ENCODE assay signal across 1 cellular context in the genomic region with DNA sequence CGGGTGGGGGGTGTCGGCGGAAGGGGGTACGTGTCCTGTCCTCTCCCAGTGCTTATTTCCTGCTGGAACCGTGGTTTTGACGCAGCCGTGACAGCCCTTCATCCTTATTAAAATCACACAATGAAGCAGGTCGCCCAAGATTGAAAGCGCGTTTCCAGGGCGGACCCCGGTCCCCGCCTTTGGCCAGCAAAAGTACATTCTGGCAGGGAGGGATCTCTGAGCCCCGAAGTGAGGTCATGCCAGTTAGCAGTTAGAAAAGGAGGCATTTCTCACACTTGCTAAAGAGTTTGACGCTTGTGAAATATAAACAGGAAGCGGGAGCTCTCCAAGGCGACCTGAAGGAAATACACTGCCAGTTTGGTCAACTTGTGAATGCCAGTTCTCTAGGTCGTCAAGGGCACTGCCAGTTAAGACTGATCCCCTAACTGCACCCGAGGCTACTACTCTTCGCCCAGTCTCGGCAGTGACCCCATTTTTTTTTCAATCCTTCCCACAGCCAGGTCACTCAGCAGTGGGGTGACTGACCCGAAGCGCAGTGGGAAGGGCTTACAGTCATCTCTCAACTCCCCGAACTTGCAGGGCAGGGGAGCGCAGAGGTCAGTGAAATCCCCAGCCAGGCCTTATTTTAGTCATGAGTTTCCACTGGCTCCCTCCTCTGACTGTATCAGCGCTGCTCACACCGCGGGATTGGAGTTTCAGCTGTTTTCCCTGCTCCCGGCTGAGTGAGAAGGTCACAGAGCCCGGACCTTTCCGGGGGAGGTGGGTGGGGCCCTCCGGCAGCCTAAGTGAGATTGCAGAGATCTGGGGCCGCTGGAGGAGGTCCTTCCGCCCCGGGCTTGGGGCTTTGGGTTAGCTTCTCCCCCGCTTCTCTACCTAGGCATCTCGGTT.
A peak's percentile ranks its signal among the peaks of the same experiment; 100 is the strongest.
TF ChIP-seq lines count a peak whose summit lies in the region.

No MANE protein-coding gene starts in this region.

TF ChIP-seq in GM12878, 131 proteins besides CTCF, POLR2A, EP300 and RAD21 (continued from another document and continues in another):
- TF ChIP-seq SKIL (IDR thresholded peaks at IDR 0.05; ENCODE audit: low read depth, poor library complexity, severe bottlenecking), result peak; percentile 98
- peak; percentile 69; the same call in 1 of the 2 replicates for TF ChIP-seq ZNF217 (IDR thresholded peaks at IDR 0.05)
- TF ChIP-seq WRNIP1 (IDR thresholded peaks at IDR 0.05; ENCODE audit: borderline replicate concordance, low read depth, low read length), result peak; percentile 51; the same call in 1 of the 2 replicates
- TF ChIP-seq, protein P1, sequence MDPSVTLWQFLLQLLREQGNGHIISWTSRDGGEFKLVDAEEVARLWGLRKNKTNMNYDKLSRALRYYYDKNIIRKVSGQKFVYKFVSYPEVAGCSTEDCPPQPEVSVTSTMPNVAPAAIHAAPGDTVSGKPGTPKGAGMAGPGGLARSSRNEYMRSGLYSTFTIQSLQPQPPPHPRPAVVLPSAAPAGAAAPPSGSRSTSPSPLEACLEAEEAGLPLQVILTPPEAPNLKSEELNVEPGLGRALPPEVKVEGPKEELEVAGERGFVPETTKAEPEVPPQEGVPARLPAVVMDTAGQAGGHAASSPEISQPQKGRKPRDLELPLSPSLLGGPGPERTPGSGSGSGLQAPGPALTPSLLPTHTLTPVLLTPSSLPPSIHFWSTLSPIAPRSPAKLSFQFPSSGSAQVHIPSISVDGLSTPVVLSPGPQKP (IDR thresholded peaks at IDR 0.05; ENCODE audit: low read depth, low read length), result no peak; the same call in 1 of the 2 replicates
- TF ChIP-seq SMARCA5 (IDR thresholded peaks at IDR 0.05), result peak; percentile 68; the same call in 1 of the 2 replicates
- TF ChIP-seq, protein P2, sequence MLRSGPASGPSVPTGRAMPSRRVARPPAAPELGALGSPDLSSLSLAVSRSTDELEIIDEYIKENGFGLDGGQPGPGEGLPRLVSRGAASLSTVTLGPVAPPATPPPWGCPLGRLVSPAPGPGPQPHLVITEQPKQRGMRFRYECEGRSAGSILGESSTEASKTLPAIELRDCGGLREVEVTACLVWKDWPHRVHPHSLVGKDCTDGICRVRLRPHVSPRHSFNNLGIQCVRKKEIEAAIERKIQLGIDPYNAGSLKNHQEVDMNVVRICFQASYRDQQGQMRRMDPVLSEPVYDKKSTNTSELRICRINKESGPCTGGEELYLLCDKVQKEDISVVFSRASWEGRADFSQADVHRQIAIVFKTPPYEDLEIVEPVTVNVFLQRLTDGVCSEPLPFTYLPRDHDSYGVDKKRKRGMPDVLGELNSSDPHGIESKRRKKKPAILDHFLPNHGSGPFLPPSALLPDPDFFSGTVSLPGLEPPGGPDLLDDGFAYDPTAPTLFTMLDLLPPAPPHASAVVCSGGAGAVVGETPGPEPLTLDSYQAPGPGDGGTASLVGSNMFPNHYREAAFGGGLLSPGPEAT (IDR thresholded peaks at IDR 0.05; ENCODE audit: low read depth), result peak; percentile 99
- no peak for TF ChIP-seq SIX5 (IDR thresholded peaks at IDR 0.05; ENCODE audit: low read depth, low read length, severe bottlenecking)
- TF ChIP-seq, protein P3, sequence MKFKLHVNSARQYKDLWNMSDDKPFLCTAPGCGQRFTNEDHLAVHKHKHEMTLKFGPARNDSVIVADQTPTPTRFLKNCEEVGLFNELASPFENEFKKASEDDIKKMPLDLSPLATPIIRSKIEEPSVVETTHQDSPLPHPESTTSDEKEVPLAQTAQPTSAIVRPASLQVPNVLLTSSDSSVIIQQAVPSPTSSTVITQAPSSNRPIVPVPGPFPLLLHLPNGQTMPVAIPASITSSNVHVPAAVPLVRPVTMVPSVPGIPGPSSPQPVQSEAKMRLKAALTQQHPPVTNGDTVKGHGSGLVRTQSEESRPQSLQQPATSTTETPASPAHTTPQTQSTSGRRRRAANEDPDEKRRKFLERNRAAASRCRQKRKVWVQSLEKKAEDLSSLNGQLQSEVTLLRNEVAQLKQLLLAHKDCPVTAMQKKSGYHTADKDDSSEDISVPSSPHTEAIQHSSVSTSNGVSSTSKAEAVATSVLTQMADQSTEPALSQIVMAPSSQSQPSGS (IDR thresholded peaks at IDR 0.05; ENCODE audit: low read length), result no peak
- peak; percentile 93 for TF ChIP-seq ZBED1 (IDR thresholded peaks at IDR 0.05; ENCODE audit: borderline replicate concordance)
- no peak for TF ChIP-seq SUPT20H (IDR thresholded peaks at IDR 0.05; ENCODE audit: borderline replicate concordance, control insufficient read depth, low read depth, low read length)
- no peak for TF ChIP-seq NFIC (IDR thresholded peaks at IDR 0.05; ENCODE audit: low read depth, low read length)
- no peak for TF ChIP-seq PAX8 (IDR thresholded peaks at IDR 0.05)
- no peak for TF ChIP-seq ZBTB4 (CRISPR knock-in tag; IDR thresholded peaks at IDR 0.05)
- peak; percentile 89 for TF ChIP-seq JUND (IDR thresholded peaks at IDR 0.05; ENCODE audit: low read depth, low read length)
- peak; percentile 72; the same call in 1 of the 2 replicates for TF ChIP-seq MYB (IDR thresholded peaks at IDR 0.05; ENCODE audit: borderline replicate concordance, low read depth, low read length)
- peak; percentile 88 for TF ChIP-seq POU2F2 (IDR thresholded peaks at IDR 0.05; ENCODE audit: borderline replicate concordance, low read depth, low read length)
- peak; percentile 38; the same call in 1 of the 2 replicates for TF ChIP-seq ZBTB40 (IDR thresholded peaks at IDR 0.05; ENCODE audit: borderline replicate concordance)
- TF ChIP-seq HDGF (IDR thresholded peaks at IDR 0.05), result 0 out of 2 replicates have a peak, but pooled peaks have one; percentile 22
- peak; percentile 94 for TF ChIP-seq PAX5 (IDR thresholded peaks at IDR 0.05; ENCODE audit: borderline replicate concordance, low read depth, low read length)
- no peak; the same call in none of the 2 replicates for TF ChIP-seq NKRF (conservative IDR thresholded peaks at IDR 0.05)
- TF ChIP-seq SMC3 (IDR thresholded peaks at IDR 0.05; ENCODE audit: borderline replicate concordance, low read length), result peak; percentile 26; the same call in 1 of the 2 replicates
- TF ChIP-seq SPI1 (IDR thresholded peaks at IDR 0.05; ENCODE audit: borderline replicate concordance, insufficient read depth, low read depth, low read length), result peak; percentile 75
- TF ChIP-seq ZBTB33 (IDR thresholded peaks at IDR 0.05), result no peak
- TF ChIP-seq, protein P4, sequence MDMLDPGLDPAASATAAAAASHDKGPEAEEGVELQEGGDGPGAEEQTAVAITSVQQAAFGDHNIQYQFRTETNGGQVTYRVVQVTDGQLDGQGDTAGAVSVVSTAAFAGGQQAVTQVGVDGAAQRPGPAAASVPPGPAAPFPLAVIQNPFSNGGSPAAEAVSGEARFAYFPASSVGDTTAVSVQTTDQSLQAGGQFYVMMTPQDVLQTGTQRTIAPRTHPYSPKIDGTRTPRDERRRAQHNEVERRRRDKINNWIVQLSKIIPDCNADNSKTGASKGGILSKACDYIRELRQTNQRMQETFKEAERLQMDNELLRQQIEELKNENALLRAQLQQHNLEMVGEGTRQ (IDR thresholded peaks at IDR 0.05; ENCODE audit: borderline replicate concordance, low read depth, low read length), result no peak
- no peak for TF ChIP-seq RBBP5 (conservative IDR thresholded peaks at IDR 0.05)
- TF ChIP-seq MTA3 (IDR thresholded peaks at IDR 0.05; ENCODE audit: borderline replicate concordance, low read length), result no peak
- TF ChIP-seq ESRRA (IDR thresholded peaks at IDR 0.05; ENCODE audit: low read length), result no peak; the same call in 1 of the 2 replicates
- TF ChIP-seq SRF (IDR thresholded peaks at IDR 0.05; ENCODE audit: low read depth in 2 of 2, low read length in 2 of 2), result peak in 1 of 2 experiments; percentile 67; a peak in 1 of 4 replicates
